Comparison of ENCODE assay signal across 1 cellular context in genomic region chr12:46372131-46372851, GRCh38.
TF ChIP-seq lines count a peak whose summit lies in the region.

SLC38A2 (minus strand) TSS chr12:46372773; CDS start chr12:46371293, 1,480 bp downstream.

TF ChIP-seq in SK-N-SH, 30 proteins besides CTCF, POLR2A, EP300 and RAD21 (continued from another document):
- TF ChIP-seq RXRA (IDR thresholded peaks at IDR 0.05; ENCODE audit: borderline replicate concordance, low read depth) (peak; percentile 12; the same call in 1 of the 2 replicates), ELF1 (IDR thresholded peaks at IDR 0.05) (no peak), FOSL2 (IDR thresholded peaks at IDR 0.05; ENCODE audit: borderline replicate concordance, low read depth) (0 out of 2 replicates have a peak, but pooled peaks have one; percentile 26), TAF1 (IDR thresholded peaks at IDR 0.05; ENCODE audit: borderline replicate concordance, low read depth, low read length) (peak; percentile 100), MAX (IDR thresholded peaks at IDR 0.05; ENCODE audit: low read depth) (peak; percentile 89), POLR2AphosphoS5 (IDR thresholded peaks at IDR 0.05; ENCODE audit: low read depth, low read length) (peak; percentile 100)
